In genomic region chr19:20051841-20052768, GRCh38 we compare ENCODE assay signal across 1 cellular context.
TF ChIP-seq lines count a peak whose summit lies in the region.

No MANE protein-coding gene starts in this region.

TF ChIP-seq in SK-N-SH, 30 proteins besides CTCF, POLR2A, EP300 and RAD21 (continued from another document):
- TF ChIP-seq IRF3 (IDR thresholded peaks at IDR 0.05; ENCODE audit: low read depth, low read length): no peak
- no peak for TF ChIP-seq SIN3A (IDR thresholded peaks at IDR 0.05; ENCODE audit: borderline replicate concordance, low read depth, low read length)
- TF ChIP-seq MAX (IDR thresholded peaks at IDR 0.05; ENCODE audit: low read depth): peak; percentile 51
- no peak for TF ChIP-seq REST (IDR thresholded peaks at IDR 0.05; ENCODE audit: low read depth, low read length)
- TF ChIP-seq TCF12 (IDR thresholded peaks at IDR 0.05): no peak
- no peak for TF ChIP-seq SMC3 (IDR thresholded peaks at IDR 0.05; ENCODE audit: low read depth, low read length)
- TF ChIP-seq CHD2 (IDR thresholded peaks at IDR 0.05; ENCODE audit: low read length, partially characterized antibody): peak; percentile 76
- TF ChIP-seq RXRA (IDR thresholded peaks at IDR 0.05; ENCODE audit: borderline replicate concordance, low read depth): no peak
- TF ChIP-seq NFIC (IDR thresholded peaks at IDR 0.05; ENCODE audit: borderline replicate concordance): no peak
- no peak for TF ChIP-seq EZH2phosphoT487 (IDR thresholded peaks at IDR 0.05; ENCODE audit: borderline replicate concordance, low read depth)
- no peak for TF ChIP-seq JUND (IDR thresholded peaks at IDR 0.05)
- no peak for TF ChIP-seq FOXJ3 (CRISPR knock-in tag; IDR thresholded peaks at IDR 0.05)
- peak; percentile 81 for TF ChIP-seq GABPA (IDR thresholded peaks at IDR 0.05; ENCODE audit: low read depth)
- TF ChIP-seq TEAD4 (IDR thresholded peaks at IDR 0.05; ENCODE audit: borderline replicate concordance, insufficient read depth): no peak
- TF ChIP-seq RCOR1 (IDR thresholded peaks at IDR 0.05; ENCODE audit: low read length): no peak; the same call in 1 of the 2 replicates
- no peak for TF ChIP-seq FOSL2 (IDR thresholded peaks at IDR 0.05; ENCODE audit: borderline replicate concordance, low read depth)
- TF ChIP-seq FOXM1 (IDR thresholded peaks at IDR 0.05; ENCODE audit: low read depth): no peak
